Comparison of ENCODE assay signal across 13 cellular contexts in the genomic region with DNA sequence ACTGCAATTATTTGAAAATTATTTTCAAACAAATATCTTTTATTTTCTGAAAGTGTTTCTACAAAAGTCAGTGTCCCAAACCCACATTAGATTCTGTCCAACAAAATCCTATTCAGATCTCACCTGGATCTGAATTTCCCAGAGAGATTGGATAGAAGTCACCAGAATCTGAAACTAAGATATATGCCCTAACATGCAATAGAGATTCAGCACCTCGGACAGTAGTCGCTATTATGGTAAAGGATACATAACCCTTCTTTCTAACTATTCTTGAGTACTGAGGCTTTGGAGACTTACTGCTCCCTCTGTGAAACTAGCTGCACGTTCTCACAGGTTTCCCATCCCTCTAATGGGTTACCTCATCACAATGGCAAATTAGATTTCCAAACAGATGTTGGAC.
DNase-seq lines count a peak whose midpoint lies in the region; ATAC-seq, FAIRE-seq and TF ChIP-seq lines count a peak whose summit lies in the region.
"Had no signal": no experiment of that assay in that cellular context is flagged by ENCODE, and none has a peak within 500 bp of the region (broad histone marks: within the 10 kb centered on the region; RNA-seq: fewer than 3 reads in every experiment).

No MANE protein-coding gene starts in this region.

- intact Hi-C loops in ascending aorta (cut with DNase I), result no loop called here

- no peaks in the 10 kb centered on the region for H3K36me3 ChIP-seq in ascending aorta

- DNase-seq in EH (ENCODE audit: low read depth) (peak; percentile 27), KBM-7 (peak; percentile 23), astrocyte of the cerebellum (ENCODE audit: low read depth) (peak; percentile 12), iPS DF 4.7 (ENCODE audit: extremely low read depth, low spot score) (peak; percentile 14), ascending aorta (ENCODE audit: low spot score in 2 of 2) (no peak), HTR-8/SVneo (ENCODE audit: insufficient read length, low spot score) (no peak)
- DNase-seq: activated CD8-positive, alpha-beta T cell treated with anti-CD3 and anti-CD28 coated beads for 36 hours; effector memory CD8-positive, alpha-beta T cell; NCI-H1092; NCI-H82; stimulated activated CD4-positive, alpha-beta T cell treated with anti-CD3 and anti-CD28 coated beads, Interleukin-12 subunit alpha, Interleukin-12 subunit beta, amount 100 ng/mL, for 4 hours had no signal

- H3K4me1 ChIP-seq in ascending aorta, result no peaks in the 10 kb centered on the region

- in situ Hi-C loops in KBM-7 (cut with MboI; ENCODE audit: low pct_unique_long_range_greater_than_20kb, low sequenced_read_pairs), result no loop called here
- in situ Hi-C loops in astrocyte of the cerebellum (cut with HindIII; ENCODE audit: low sequenced_read_pairs), result no loop called here

- H3K27ac ChIP-seq in ascending aorta, result no peak overlapping the region

- no peaks in the 10 kb centered on the region for H3K9me3 ChIP-seq in ascending aorta

- no peak for ATAC-seq in GM21515 (IDR thresholded peaks at IDR 0.05; ENCODE audit: unreplicated experiment)
- no peak for ATAC-seq in HG03342 (IDR thresholded peaks at IDR 0.05; ENCODE audit: unreplicated experiment)
- ATAC-seq: activated CD8-positive, alpha-beta T cell treated with anti-CD3 and anti-CD28 coated beads for 36 hours; effector memory CD8-positive, alpha-beta T cell had no signal

- H3K4me3 ChIP-seq in astrocyte of the cerebellum (ENCODE audit: low read depth, low read length) (no peak overlapping the region), ascending aorta (no peak overlapping the region)

- no peak for FAIRE-seq in HTR-8/SVneo (lab: Jason Lieb, UNC)

- TF ChIP-seq CTCF in astrocyte of the cerebellum (IDR thresholded peaks at IDR 0.05; ENCODE audit: low read depth, low read length, missing control alignments) (no peak), ascending aorta (IDR thresholded peaks at IDR 0.05) (no peak)

- H3K27me3 ChIP-seq in ascending aorta, result no peaks in the 10 kb centered on the region

Comparison
In these comparisons a context has a peak if more than half of its experiments do, and no peak if none do; other contexts are left out.
1. DNase-seq: peak in EH (single experiment), KBM-7 (single experiment), astrocyte of the cerebellum (single experiment) and iPS DF 4.7 (single experiment); none in ascending aorta (0 of 2) and HTR-8/SVneo (single experiment).